1 cellular context compared by ENCODE assay signal in the genomic region with DNA sequence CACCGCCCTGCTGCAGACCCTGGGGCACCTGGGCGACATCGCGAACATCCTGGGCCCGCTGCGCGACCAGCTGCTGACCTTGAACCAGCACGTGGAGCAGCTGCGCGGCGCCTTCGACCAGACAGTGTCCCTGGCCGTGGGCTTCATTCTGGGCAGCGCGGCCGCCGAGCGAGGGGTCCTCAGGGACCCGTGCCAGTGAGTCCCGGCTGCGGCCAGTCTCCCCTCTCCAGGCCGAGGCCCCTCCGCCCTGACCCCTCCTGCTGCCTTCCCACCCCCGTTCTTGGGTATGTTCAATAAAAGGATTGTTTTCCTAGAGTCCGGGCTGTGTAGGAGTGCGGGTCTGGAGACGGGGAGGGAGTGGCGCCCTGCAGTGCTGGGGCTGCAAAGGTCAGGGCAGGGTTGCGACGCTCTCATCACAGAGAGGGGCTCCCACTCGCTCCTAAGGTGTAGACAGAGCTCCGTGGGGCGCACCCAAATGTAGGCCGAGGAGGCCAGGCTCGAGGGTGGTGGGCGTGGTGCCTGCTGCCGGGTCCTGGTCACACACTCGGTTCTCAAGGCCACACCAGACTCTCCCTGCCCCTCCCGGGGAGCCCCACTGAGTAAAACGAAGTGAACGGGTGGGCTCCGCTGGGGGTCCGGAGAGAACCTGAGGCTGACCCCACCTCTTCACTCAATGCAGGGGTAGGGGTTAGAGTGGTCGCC.
TF ChIP-seq lines count a peak whose summit lies in the region.

No MANE protein-coding gene starts in this region.

TF ChIP-seq in endothelial cell of umbilical vein, 7 proteins besides CTCF, POLR2A, EP300 and RAD21:
- TF ChIP-seq GATA2 (IDR thresholded peaks at IDR 0.05; ENCODE audit: insufficient read depth, insufficient read length, low read depth, low read length) (no peak), EZH2 (IDR thresholded peaks at IDR 0.05; ENCODE audit: borderline replicate concordance, low read depth, low read length, severe bottlenecking) (peak; percentile 79)
TF ChIP-seq in endothelial cell of umbilical vein: peak in this region for 1.
